18 cellular contexts compared by ENCODE assay signal in the genomic region with DNA sequence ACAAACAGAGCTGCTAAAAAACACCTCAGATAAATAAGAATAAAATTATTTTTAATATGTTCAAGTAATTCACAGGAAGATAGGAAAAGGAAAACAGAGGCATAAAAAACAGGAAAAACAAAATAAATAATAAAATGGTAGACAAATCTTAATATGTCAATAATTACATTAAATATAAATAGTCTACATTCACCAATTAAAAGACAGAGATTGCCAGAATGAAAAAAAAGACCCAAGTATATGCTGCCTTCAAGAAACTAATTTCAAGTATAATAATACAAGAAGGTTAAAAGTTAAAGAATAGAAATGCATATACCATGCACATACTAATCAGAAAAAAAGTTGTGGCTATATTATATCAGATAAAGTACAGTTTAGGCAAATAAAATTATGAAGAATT. TPM values are rescaled to one million over a fixed set of nuclear protein-coding genes. Genes with fewer than 3 reads are reported as not detected.
DNase-seq lines count a peak whose midpoint lies in the region; ATAC-seq, FAIRE-seq and TF ChIP-seq lines count a peak whose summit lies in the region.
"Had no signal": no experiment of that assay in that cellular context is flagged by ENCODE, and none has a peak within 500 bp of the region (broad histone marks: within the 10 kb centered on the region; RNA-seq: fewer than 3 reads in every experiment).

No MANE protein-coding gene starts in this region.

- in situ Hi-C loops in K562 (cut with MboI), result loop anchor here (25.0 kb wide), 1 partner anchor 1187 kb away; no protein-coding TSS in a partner anchor

- no peak for ATAC-seq in heart right ventricle
- ATAC-seq in left cardiac atrium, result no peak
- no peak for ATAC-seq in K562
- ATAC-seq in psoas muscle, result no peak
- ATAC-seq: CD8-positive, alpha-beta T cell; GM12878 had no signal

- no peak for TF ChIP-seq EP300 in K562 (IDR thresholded peaks at IDR 0.05; ENCODE audit: low read length)

- no peaks in the 10 kb centered on the region for H4K20me1 ChIP-seq in K562 (replicated peaks; ENCODE audit: control insufficient read depth, insufficient read depth, low read length)
- H4K20me1 ChIP-seq: BLaER1 had no signal

- no peak for TF ChIP-seq CTCF in heart right ventricle (IDR thresholded peaks at IDR 0.05)
- TF ChIP-seq CTCF in K562 (IDR thresholded peaks at IDR 0.05 in 2 of 3, conservative IDR thresholded peaks at IDR 0.05 in 1 of 3; ENCODE audit: insufficient read depth in 2 of 3, low read depth in 1 of 3, low read length in 3 of 3), result no peak
- no peak for TF ChIP-seq CTCF in psoas muscle (IDR thresholded peaks at IDR 0.05)

- CTCF ChIA-PET in K562 (lab: Yijun Ruan, JAX; ENCODE audit: low intra/inter-chr PET ratio), result no interaction called here

- H3K27ac ChIP-seq in heart right ventricle (peak overlapping the region in 4 of 10 donors; percentile 83 to 97 (median 90)), K562 (ENCODE audit: extremely low read depth, low read depth, low read length) (no peak overlapping the region), psoas muscle (no peak overlapping the region)
- H3K27ac ChIP-seq: BLaER1 had no signal

- H3K79me2 ChIP-seq in K562 (ENCODE audit: control insufficient read depth, insufficient read depth, low read length), result no peaks in the 10 kb centered on the region

- POLR2A ChIA-PET in K562 (lab: Yijun Ruan, JAX), result no interaction called here

- no peak for DNase-seq in heart right ventricle
- no peak for DNase-seq in left cardiac atrium
- no peak for DNase-seq in K562 (ENCODE audit: extremely low read depth in 1 of 4, low spot score in 3 of 4)
- no peak for DNase-seq in psoas muscle
- DNase-seq in NCI-H2171 treated with DMSO at 0.1 percent for 48 hours (lab: John Stamatoyannopoulos, UW), result no peak
- no peak for DNase-seq in NCI-H345 (lab: John Stamatoyannopoulos, UW)
- no peak for DNase-seq in NCI-H1436 treated with DMSO at 0.1 percent for 48 hours (lab: John Stamatoyannopoulos, UW)
- DNase-seq: 8988T; Calu3; CD8-positive, alpha-beta T cell; DMS79 treated with DMSO at 0.1 percent for 48 hours; H9 had no signal

- H2AFZ ChIP-seq in K562 (ENCODE audit: low read depth, low read length), result no peak overlapping the region

- intact Hi-C loops in heart right ventricle (cut with DNase I) (no loop called here), left cardiac atrium (cut with DNase I) (no loop called here), K562 (cut with micrococcal nuclease) (no loop called here), psoas muscle (cut with DNase I) (loop anchor here in 1 of 2 donors (5.0 kb wide), 1 partner anchor 717 kb away; no protein-coding TSS in a partner anchor)

- no peak for TF ChIP-seq RAD21 in K562 (CRISPR knock-in tag; conservative IDR thresholded peaks at IDR 0.05 in 1 of 2, IDR thresholded peaks at IDR 0.05 in 1 of 2)

- no TSS peak for BruUV-seq in K562 (replicated peaks; lab: Mats Ljungman, UMichigan)

- no peak for TF ChIP-seq POLR2A in K562 (conservative IDR thresholded peaks at IDR 0.05)

- FAIRE-seq in G401.6 (lab: Jason Lieb, UNC) (peak; percentile 11), K562 (lab: Jason Lieb, UNC) (no peak)
- FAIRE-seq: GM12878, H1, HTR-8/SVneo had no signal

- no peak overlapping the region for H3K4me2 ChIP-seq in K562 (ENCODE audit: insufficient read depth, low read length)
- H3K4me2 ChIP-seq: BLaER1 had no signal

- no peak overlapping the region for H3K9ac ChIP-seq in K562 (ENCODE audit: insufficient read depth in 1 of 2, low read depth in 2 of 2, low read length in 2 of 2)
- H3K9ac ChIP-seq: BLaER1 had no signal

- no peaks in the 10 kb centered on the region for H3K36me3 ChIP-seq in heart right ventricle
- H3K36me3 ChIP-seq in K562 (ENCODE audit: control insufficient read depth, insufficient read depth, low read length), result no peaks in the 10 kb centered on the region
- no peaks in the 10 kb centered on the region for H3K36me3 ChIP-seq in psoas muscle (ENCODE audit: insufficient read depth in 1 of 2, low read depth in 1 of 2)
- H3K36me3 ChIP-seq: BLaER1 had no signal

- no peaks in the 10 kb centered on the region for H3K9me1 ChIP-seq in K562 (ENCODE audit: control insufficient read depth, insufficient read depth, low read length)

- H3K9me3 ChIP-seq in heart right ventricle (peaks cover 0 to 20% (median 7%) of the 10 kb centered on the region in 11 donors), K562 (replicated peaks; ENCODE audit: control insufficient read depth, insufficient read depth, low read depth, low read length) (no peaks in the 10 kb centered on the region), psoas muscle (peaks cover 18% of the 10 kb centered on the region)

- H3K27me3 ChIP-seq in heart right ventricle (peaks cover 0 to 50% (median 15%) of the 10 kb centered on the region in 7 donors), K562 (ENCODE audit: control insufficient read depth in 2 of 2, insufficient read depth in 2 of 2, low read length in 2 of 2) (peaks cover 5 to 6% of the 10 kb centered on the region in 2 experiments; a peak in 2 of 5 replicates), psoas muscle (ENCODE audit: insufficient read depth in 3 of 3, low read length in 2 of 3) (peaks cover 0 to 10% (median 0%) of the 10 kb centered on the region in 3 donors)

- H3K4me3 ChIP-seq in heart right ventricle (peak overlapping the region in 6 of 10 donors; percentile 44 to 64 (median 62)), K562 (no peak overlapping the region), psoas muscle (peak overlapping the region; percentile 71)
- H3K4me3 ChIP-seq: BLaER1, GM12878 had no signal

- peaks cover 0 to 24% (median 1%) of the 10 kb centered on the region in 9 donors for H3K4me1 ChIP-seq in heart right ventricle
- H3K4me1 ChIP-seq in K562 (replicated peaks in 1 of 2; ENCODE audit: control insufficient read depth in 2 of 2, insufficient read depth in 2 of 2, low read length in 2 of 2), result peaks cover 0 to 6% of the 10 kb centered on the region in 2 experiments; a peak in 2 of 5 replicates
- H3K4me1 ChIP-seq in psoas muscle, result peaks cover 11% of the 10 kb centered on the region
- H3K4me1 ChIP-seq: BLaER1 had no signal

TF ChIP-seq in K562, 482 proteins besides CTCF, POLR2A, EP300 and RAD21:
- TF ChIP-seq ZNF507 (tag; conservative IDR thresholded peaks at IDR 0.05) (peak; percentile 66), CBX3 (IDR thresholded peaks at IDR 0.05; ENCODE audit: borderline replicate concordance in 1 of 2, low read length in 2 of 2) (no peak)

RNA-seq across cellular contexts. Expression of gene CYP2J2, which starts 1.9 kb away (rescaled TPM):
- total RNA-seq in heart right ventricle (100 to 1,000 TPM in 7 of 10 donors, 10 to 100 TPM in 3; 24.0 to 212 (median 130) TPM), left cardiac atrium (100 to 1,000 TPM in 1 of 2 donors, 10 to 100 TPM in 1; 63.9 to 116 TPM), K562 (2014; rRNA removed) (not detected in 2 replicates), K562 (2014; rRNA removed; fragmentation: Illumina TruSeq; extraction: Trizol) (not detected in 2 replicates), K562 (2015; rRNA removed; fragmentation: Illumina TruSeq; extraction: Trizol) (not detected in 2 replicates), K562 (2021) (not detected in 2 replicates), psoas muscle (10 to 100 TPM in 2 of 4 donors, 1 to 10 TPM in 2; 3.5 to 55.7 (median 15.0) TPM)
- polyA plus RNA-seq in heart right ventricle (100 to 1,000 TPM in 1 of 2 donors, 10 to 100 TPM in 1; 73.6 to 188 TPM), K562 (2011; rRNA removed) (not detected in 2 replicates), K562 (2014; fragmentation: Illumina TruSeq; extraction: Trizol) (not detected in 2 replicates), K562 (2014; fragmentation: Nextera tagmentation; extraction: Ambion mirVana) (not detected), K562 (2014; rRNA removed) (not detected in 2 replicates), psoas muscle (1 to 10 TPM; 1.4 to 3.9 (median 2.4) TPM)
- 0.19 TPM in 1 of 2 replicates, not detected in the other for total RNA-seq in K562 (2011; cell fraction: chromatin; rRNA removed; ENCODE audit: low replicate concordance)
- total RNA-seq in K562 (2011; cell fraction: nucleolus; rRNA removed), result not detected in 2 replicates
- total RNA-seq in K562 (2011; cell fraction: nucleoplasm; rRNA removed), result not detected in 2 replicates
- polyA plus RNA-seq in K562 (2011; cell fraction: cytosol; rRNA removed), result not detected in 2 replicates
- not detected in 2 replicates for polyA plus RNA-seq in K562 (2011; cell fraction: nucleus; rRNA removed)
- not detected in 2 replicates for polyA plus RNA-seq in K562 (2012)
- polyA minus RNA-seq in K562 (2011; rRNA and poly(A)+ RNA removed), result not detected in 2 replicates
- polyA minus RNA-seq in K562 (2011; cell fraction: cytosol; rRNA and poly(A)+ RNA removed), result not detected in 2 replicates
- not detected in 2 replicates for polyA minus RNA-seq in K562 (2011; cell fraction: nucleus; rRNA and poly(A)+ RNA removed)
- polyA plus RNA-seq: CD14-positive monocyte had no signal
